14 cellular contexts compared by ENCODE assay signal in genomic region chrX:154430916-154431315, GRCh38. TPM values are rescaled to one million over a fixed set of nuclear protein-coding genes. Genes with fewer than 3 reads are reported as not detected.
A peak's percentile ranks its signal among the peaks of the same experiment; 100 is the strongest.
DNase-seq lines count a peak whose midpoint lies in the region; FAIRE-seq and TF ChIP-seq lines count a peak whose summit lies in the region.
"Had no signal": no experiment of that assay in that cellular context is flagged by ENCODE, and none has a peak within 500 bp of the region (broad histone marks: within the 10 kb centered on the region; RNA-seq: fewer than 3 reads in every experiment).

No MANE protein-coding gene starts in this region.

- intact Hi-C loops in CD4-positive, alpha-beta memory T cell (cut with micrococcal nuclease) = no loop called here

- H3K36me3 Mint-ChIP-seq in CD4-positive, alpha-beta memory T cell = peaks cover 10 to 18% of the 10 kb centered on the region in 2 donors
- H3K36me3 Mint-ChIP-seq in activated naive CD8-positive, alpha-beta T cell = no peaks in the 10 kb centered on the region
- peaks cover 9% of the 10 kb centered on the region for H3K36me3 Mint-ChIP-seq in mesothelial cell of epicardium

- H3K9me3 ChIP-seq in CD4-positive, alpha-beta memory T cell (ENCODE audit: control insufficient read depth in 1 of 2, low read length in 2 of 2) = no peaks in the 10 kb centered on the region
- H3K9me3 ChIP-seq: esophagus muscularis mucosa, HAP-1 had no signal

- H3K27ac ChIP-seq in CD4-positive, alpha-beta memory T cell (ENCODE audit: low read depth, low read length) = no peak overlapping the region
- no peak overlapping the region for H3K27ac ChIP-seq in caudate nucleus (ENCODE audit: low read depth, low read length)

- no peaks in the 10 kb centered on the region for H3K27me3 ChIP-seq in CD4-positive, alpha-beta memory T cell (ENCODE audit: insufficient read depth, low read length)
- H3K27me3 ChIP-seq: esophagus muscularis mucosa had no signal

- DNase-seq in AML-193 (lab: John Stamatoyannopoulos, UW) (peak; percentile 44 to 47), mesothelial cell of epicardium (ENCODE audit: low spot score in 2 of 2, unreplicated experiment in 2 of 2) (no peak), C1 segment of cervical spinal cord (lab: John Stamatoyannopoulos, UW) (no peak), NCI-H82 treated with DMSO at 0.1 percent for 48 hours (lab: John Stamatoyannopoulos, UW; ENCODE audit: unreplicated experiment) (no peak), caudate nucleus (lab: John Stamatoyannopoulos, UW) (no peak), HTR-8/SVneo (ENCODE audit: insufficient read length, low spot score) (no peak)
- DNase-seq in CD4-positive, alpha-beta memory T cell = no peak
- DNase-seq: activated T-cell treated with anti-CD3 and anti-CD28 coated beads for 4 hours; Calu3; NCI-H2029 treated with DMSO at 0.1 percent for 48 hours; stimulated activated CD4-positive, alpha-beta T cell treated with anti-CD3 and anti-CD28 coated beads, Interleukin-12 subunit alpha, Interleukin-12 subunit beta, amount 100 ng/mL, for 4 hours had no signal

- H3K9me3 Mint-ChIP-seq in CD4-positive, alpha-beta memory T cell = no peaks in the 10 kb centered on the region
- H3K9me3 Mint-ChIP-seq in activated naive CD8-positive, alpha-beta T cell (ENCODE audit: low read depth) = no peaks in the 10 kb centered on the region
- peaks cover 8% of the 10 kb centered on the region for H3K9me3 Mint-ChIP-seq in mesothelial cell of epicardium

- peak overlapping the region in 2 of 8 donors; percentile 32 for H3K4me3 Mint-ChIP-seq in CD4-positive, alpha-beta memory T cell
- H3K4me3 Mint-ChIP-seq in activated naive CD8-positive, alpha-beta T cell = peak overlapping the region; percentile 42
- H3K4me3 Mint-ChIP-seq in mesothelial cell of epicardium = no peak overlapping the region

- H3K36me3 ChIP-seq in CD4-positive, alpha-beta memory T cell (ENCODE audit: insufficient read depth, low read length) = peaks cover 8% of the 10 kb centered on the region

- H3K27ac Mint-ChIP-seq in CD4-positive, alpha-beta memory T cell = peak overlapping the region in 4 of 7 donors; percentile 13 to 53 (median 27)
- peak overlapping the region; percentile 29 for H3K27ac Mint-ChIP-seq in activated naive CD8-positive, alpha-beta T cell
- peak overlapping the region; percentile 49 for H3K27ac Mint-ChIP-seq in mesothelial cell of epicardium

- no peak overlapping the region for H3K4me3 ChIP-seq in CD4-positive, alpha-beta memory T cell (ENCODE audit: low read length in 2 of 2)
- H3K4me3 ChIP-seq: esophagus muscularis mucosa, HAP-1 had no signal

- POLR2A ChIA-PET in CD4-positive, alpha-beta memory T cell (lab: Charles Lee; ENCODE audit: partially characterized antibody) = interaction anchor here (1.3 to 5.8 kb wide), 3 partner anchors 19 to 59 kb away, joined by 4 to 37 read pairs (median 9); partner anchors contain the start of genes RPL10 and TAFAZZIN

- FAIRE-seq in HTR-8/SVneo (lab: Jason Lieb, UNC) = no peak

- CTCF ChIA-PET in CD4-positive, alpha-beta memory T cell (lab: Charles Lee; ENCODE audit: partially characterized antibody) = no interaction called here

- H3K27me3 Mint-ChIP-seq in CD4-positive, alpha-beta memory T cell = no peaks in the 10 kb centered on the region
- H3K27me3 Mint-ChIP-seq in activated naive CD8-positive, alpha-beta T cell = no peaks in the 10 kb centered on the region
- H3K27me3 Mint-ChIP-seq in mesothelial cell of epicardium (ENCODE audit: low read depth) = no peaks in the 10 kb centered on the region

- peaks cover 29% of the 10 kb centered on the region for H3K4me1 ChIP-seq in CD4-positive, alpha-beta memory T cell (ENCODE audit: insufficient read depth, low read length)

- TF ChIP-seq CTCF in mesothelial cell of epicardium (IDR thresholded peaks at IDR 0.05; ENCODE audit: unreplicated experiment) = no peak

- peaks cover 10 to 26% (median 20%) of the 10 kb centered on the region in 4 donors for H3K4me1 Mint-ChIP-seq in CD4-positive, alpha-beta memory T cell
- H3K4me1 Mint-ChIP-seq in activated naive CD8-positive, alpha-beta T cell (ENCODE audit: low read depth) = peaks cover 21% of the 10 kb centered on the region
- H3K4me1 Mint-ChIP-seq in mesothelial cell of epicardium = peaks cover 25% of the 10 kb centered on the region

RNA-seq across cellular contexts. Expression of gene ATP6AP1, which starts 2.4 kb away (rescaled TPM):
- 10 to 100 TPM; 60.4 to 62.6 TPM for total RNA-seq in CD4-positive, alpha-beta memory T cell
- 100 to 1,000 TPM; 114 to 149 TPM for polyA plus RNA-seq in CD4-positive, alpha-beta memory T cell
- 77.6 to 78.2 TPM (median 78.2 TPM) in 3 replicates for total RNA-seq in mesothelial cell of epicardium

RNA-seq across cellular contexts. Expression of gene GDI1, which starts 6.0 kb away (rescaled TPM):
- 100 to 1,000 TPM; 212 to 220 TPM for total RNA-seq in CD4-positive, alpha-beta memory T cell
- polyA plus RNA-seq in CD4-positive, alpha-beta memory T cell = 10 to 100 TPM; 48.2 to 63.9 TPM
- 142 to 150 TPM (median 144 TPM) in 3 replicates for total RNA-seq in mesothelial cell of epicardium

RNA-seq across cellular contexts. Expression of gene FAM50A, which starts 13.0 kb away (rescaled TPM):
- 10 to 100 TPM; 65.2 to 70.3 TPM for total RNA-seq in CD4-positive, alpha-beta memory T cell
- 10 to 100 TPM; 35.6 to 68.1 TPM for polyA plus RNA-seq in CD4-positive, alpha-beta memory T cell
- 52.5 to 57.6 TPM (median 54.1 TPM) in 3 replicates for total RNA-seq in mesothelial cell of epicardium

RNA-seq across cellular contexts. Expression of gene TAFAZZIN, which starts 19.6 kb away (rescaled TPM):
- total RNA-seq in CD4-positive, alpha-beta memory T cell = 100 to 1,000 TPM; 139 to 141 TPM
- 10 to 100 TPM; 47.3 to 48.2 TPM for polyA plus RNA-seq in CD4-positive, alpha-beta memory T cell
- 36.7 to 40.8 TPM (median 40.3 TPM) in 3 replicates for total RNA-seq in mesothelial cell of epicardium

RNA-seq across cellular contexts. Expression of gene DNASE1L1, which starts 21.9 kb away (rescaled TPM):
- total RNA-seq in CD4-positive, alpha-beta memory T cell = 10 to 100 TPM; 25.3 to 26.3 TPM
- 10 to 100 TPM; 14.0 to 16.2 TPM for polyA plus RNA-seq in CD4-positive, alpha-beta memory T cell
- 18.5 to 19.4 TPM (median 18.6 TPM) in 3 replicates for total RNA-seq in mesothelial cell of epicardium

Comparison
In these comparisons a context has a peak if more than half of its experiments do, and no peak if none do; other contexts are left out.
1. DNase-seq: peak in AML-193 (2 of 2); none in CD4-positive, alpha-beta memory T cell (0 of 5), mesothelial cell of epicardium (0 of 2), C1 segment of cervical spinal cord (0 of 14), NCI-H82 treated with DMSO at 0.1 percent for 48 hours (single experiment), caudate nucleus (0 of 61) and HTR-8/SVneo (single experiment).
2. Peak in every context shown above with its lines, with median percentiles within 50 percentile points of each other: H3K27ac Mint-ChIP-seq.